In genomic region chr1:192766009-192766625, GRCh38 we compare ENCODE assay signal across 20 cellular contexts. TPM values are rescaled to one million over a fixed set of nuclear protein-coding genes. Genes with fewer than 3 reads are reported as not detected.
DNase-seq lines count a peak whose midpoint lies in the region; ATAC-seq, FAIRE-seq and TF ChIP-seq lines count a peak whose summit lies in the region.
"Had no signal": no experiment of that assay in that cellular context is flagged by ENCODE, and none has a peak within 500 bp of the region (broad histone marks: within the 10 kb centered on the region; RNA-seq: fewer than 3 reads in every experiment).

No MANE protein-coding gene starts in this region.

- H3K27ac Mint-ChIP-seq in glutamatergic neuron (ENCODE audit: unreplicated experiment) = no peak overlapping the region
- H3K27ac Mint-ChIP-seq: activated B cell treated with CpG ODN at 0.5 μM for 24 hours, memory B cell had no signal

- no peaks in the 10 kb centered on the region for H3K36me3 ChIP-seq in keratinocyte (ENCODE audit: control insufficient read depth in 2 of 2, extremely low read depth in 1 of 2, insufficient read depth in 2 of 2, low read length in 2 of 2)
- H3K36me3 ChIP-seq: colonic mucosa had no signal

- no peak overlapping the region for H2AFZ ChIP-seq in keratinocyte (ENCODE audit: control insufficient read depth, low read length)
- H2AFZ ChIP-seq: PC-9 had no signal

- no peaks in the 10 kb centered on the region for H3K9me3 ChIP-seq in keratinocyte (ENCODE audit: control insufficient read depth, low read depth, low read length)
- H3K9me3 ChIP-seq: colonic mucosa had no signal

- TF ChIP-seq CTCF in D721Med (IDR thresholded peaks at IDR 0.05; ENCODE audit: insufficient read depth, missing control alignments) = no peak
- no peak for TF ChIP-seq CTCF in keratinocyte (optimal IDR thresholded peaks at IDR 0.05 in 1 of 3, IDR thresholded peaks at IDR 0.05 in 1 of 3, conservative IDR thresholded peaks at IDR 0.05 in 1 of 3; ENCODE audit: extremely low read depth in 1 of 3, insufficient read depth in 2 of 3, low read length in 3 of 3)
- TF ChIP-seq CTCF in glutamatergic neuron (IDR thresholded peaks at IDR 0.05; ENCODE audit: partially characterized antibody, unreplicated experiment) = no peak

- FAIRE-seq in D721Med (lab: Jason Lieb, UNC) = peak; percentile 48
- peak; percentile 53 for FAIRE-seq in keratinocyte (lab: Jason Lieb, UNC)
- FAIRE-seq: endothelial cell of umbilical vein, islet of Langerhans had no signal

- no peak overlapping the region for H3K9ac ChIP-seq in keratinocyte (ENCODE audit: control insufficient read depth, extremely low read depth, insufficient read depth, low read length)

- no peaks in the 10 kb centered on the region for H3K79me2 ChIP-seq in keratinocyte (ENCODE audit: control insufficient read depth, insufficient read depth, low read length)

- DNase-seq in D721Med (ENCODE audit: insufficient read length, low spot score) = no peak
- peak; percentile 34 for DNase-seq in NCI-H226
- peak; percentile 50 for DNase-seq in amniotic stem cell (lab: John Stamatoyannopoulos, UW)
- DNase-seq in keratinocyte (ENCODE audit: low read depth, low spot score) = no peak
- no peak for DNase-seq in NCI-H2227 treated with DMSO at 0.1 percent for 48 hours (lab: John Stamatoyannopoulos, UW)
- DNase-seq in glutamatergic neuron = no peak
- no peak for DNase-seq in activated CD4-positive, alpha-beta T cell treated with anti-CD3 and anti-CD28 coated beads, Interleukin-2, amount 50 U/mL, for 48 hours
- DNase-seq: activated B cell treated with CpG ODN at 0.5 μM for 24 hours; activated CD8-positive, alpha-beta memory T cell treated with anti-CD3 and anti-CD28 coated beads for 24 hours; colonic mucosa; head of caudate nucleus; NCI-H446 treated with DMSO at 0.1 percent for 48 hours; retina; stimulated activated CD4-positive, alpha-beta T cell treated with anti-CD3 and anti-CD28 coated beads, Interleukin-1b, Interleukin-23, amount 100 ng/mL, for 48 hours had no signal

- H3K4me1 Mint-ChIP-seq in glutamatergic neuron (ENCODE audit: low read depth, unreplicated experiment) = no peaks in the 10 kb centered on the region
- H3K4me1 Mint-ChIP-seq: activated B cell treated with CpG ODN at 0.5 μM for 24 hours, memory B cell had no signal

- H3K4me1 ChIP-seq in keratinocyte (ENCODE audit: control insufficient read depth, extremely low read depth, insufficient read depth, low read length) = peaks cover 9% of the 10 kb centered on the region
- H3K4me1 ChIP-seq: colonic mucosa had no signal

- H3K4me3 ChIP-seq in keratinocyte (ENCODE audit: control insufficient read depth in 2 of 3, extremely low read depth in 1 of 3, insufficient read depth in 2 of 3, low read depth in 1 of 3, low read length in 3 of 3) = no peak overlapping the region
- H3K4me3 ChIP-seq: colonic mucosa, PC-9 had no signal

- H4K20me1 ChIP-seq in keratinocyte (ENCODE audit: control insufficient read depth, extremely low read depth, insufficient read depth, low read length) = no peaks in the 10 kb centered on the region

- no peak overlapping the region for H3K27ac ChIP-seq in keratinocyte (ENCODE audit: control insufficient read depth, insufficient read depth, low read length)
- H3K27ac ChIP-seq: colonic mucosa, PC-9 had no signal

- no peaks in the 10 kb centered on the region for H3K27me3 Mint-ChIP-seq in glutamatergic neuron (ENCODE audit: unreplicated experiment)

- dilution Hi-C loops in keratinocyte (cut with MboI; ENCODE audit: extremely low pct_ligation_motif_present, low sequenced_read_pairs) = no loop called here

- no peak for ATAC-seq in HG02973 (IDR thresholded peaks at IDR 0.05; ENCODE audit: unreplicated experiment)

- no peaks in the 10 kb centered on the region for H3K9me1 ChIP-seq in keratinocyte (ENCODE audit: control insufficient read depth, extremely low read depth, insufficient read depth, low read length)

- no peaks in the 10 kb centered on the region for H3K36me3 Mint-ChIP-seq in glutamatergic neuron (ENCODE audit: unreplicated experiment)
- H3K36me3 Mint-ChIP-seq: memory B cell had no signal

- no peaks in the 10 kb centered on the region for H3K27me3 ChIP-seq in keratinocyte (ENCODE audit: control insufficient read depth, extremely low read depth, insufficient read depth, low read length)
- H3K27me3 ChIP-seq: colonic mucosa had no signal

- H3K4me2 ChIP-seq in keratinocyte (ENCODE audit: control insufficient read depth, extremely low read depth, insufficient read depth, low read depth, low read length) = no peak overlapping the region
- H3K4me2 ChIP-seq: PC-9 had no signal

- H3K4me3 Mint-ChIP-seq in glutamatergic neuron (ENCODE audit: unreplicated experiment) = no peak overlapping the region
- H3K4me3 Mint-ChIP-seq: activated B cell treated with CpG ODN at 0.5 μM for 24 hours, memory B cell, neural crest cell had no signal

- H3K9me3 Mint-ChIP-seq in glutamatergic neuron (ENCODE audit: unreplicated experiment) = no peaks in the 10 kb centered on the region
- H3K9me3 Mint-ChIP-seq: activated B cell treated with CpG ODN at 0.5 μM for 24 hours, memory B cell, neural crest cell had no signal

RNA-seq across cellular contexts. Expression of gene RGS2, which starts 42.7 kb away (rescaled TPM):
- 10.9 to 146 TPM (median 128 TPM) in 3 replicates for polyA plus RNA-seq in keratinocyte
- 131 TPM for polyA plus RNA-seq in keratinocyte (2011; ENCODE audit: low read depth)
- polyA plus RNA-seq in keratinocyte (2011; cell fraction: cytosol; rRNA removed) = 55.4 and 96.6 TPM in 2 replicates
- 277 and 402 TPM in 2 replicates for polyA plus RNA-seq in keratinocyte (2011; cell fraction: nucleus; rRNA removed)
- polyA plus RNA-seq in keratinocyte (2012; ENCODE audit: low replicate concordance) = 8.7 and 111 TPM in 2 replicates
- 1.4 to 48.5 TPM (median 42.6 TPM) in 3 replicates for polyA minus RNA-seq in keratinocyte
- 17.1 TPM for polyA minus RNA-seq in keratinocyte (2011; cell fraction: cytosol; rRNA and poly(A)+ RNA removed)
- 84.9 and 147 TPM in 2 replicates for polyA minus RNA-seq in keratinocyte (2011; cell fraction: nucleus; rRNA and poly(A)+ RNA removed)
- 33.5 TPM for total RNA-seq in glutamatergic neuron (ENCODE audit: unreplicated experiment)

Comparison
In these comparisons a context has a peak if more than half of its experiments do, and no peak if none do; other contexts are left out.
1. DNase-seq: peak in NCI-H226 (single experiment) and amniotic stem cell (single experiment); none in D721Med (single experiment), keratinocyte (single experiment), NCI-H2227 treated with DMSO at 0.1 percent for 48 hours (single experiment), glutamatergic neuron (single experiment) and activated CD4-positive, alpha-beta T cell treated with anti-CD3 and anti-CD28 coated beads, Interleukin-2, amount 50 U/mL, for 48 hours (0 of 2).